13 cellular contexts compared by ENCODE assay signal in the genomic region with DNA sequence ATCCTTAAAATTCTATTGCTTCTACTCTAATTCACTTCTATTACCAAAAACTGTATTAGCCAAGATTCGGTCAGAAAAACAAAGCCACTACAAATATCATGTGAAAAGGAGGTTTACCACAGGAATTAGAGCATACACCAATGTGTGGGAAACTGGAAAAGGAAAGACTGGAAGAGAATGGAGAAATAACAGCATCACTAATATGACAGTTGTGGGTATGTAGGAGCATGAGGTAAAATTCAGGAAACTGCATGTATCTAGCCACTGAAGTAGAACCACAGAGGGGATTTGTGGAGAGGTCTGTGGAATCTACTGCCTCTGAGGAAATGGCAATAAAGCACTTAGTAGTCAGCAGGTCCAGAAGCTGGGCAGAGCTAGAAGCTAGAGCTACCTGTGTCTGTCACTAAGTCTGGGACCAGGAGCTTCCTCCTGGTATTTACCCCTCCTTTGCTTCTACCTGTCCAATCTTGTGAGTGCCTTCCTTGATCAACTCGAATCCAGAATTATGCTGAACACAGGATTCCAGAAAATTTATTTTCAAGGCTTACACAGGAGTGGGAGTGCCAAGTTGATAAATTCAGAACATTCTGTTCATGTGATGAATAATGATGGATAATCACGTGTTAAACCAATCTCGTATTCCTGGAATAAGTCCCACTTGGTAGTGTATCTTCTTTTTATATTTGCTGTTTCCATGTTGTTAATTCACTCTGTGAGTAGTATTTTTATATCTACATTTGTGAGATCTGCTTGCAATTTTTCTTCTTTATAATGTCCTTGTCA.
"Had no signal": no experiment of that assay in that cellular context is flagged by ENCODE, and none has a peak within 500 bp of the region (broad histone marks: within the 10 kb centered on the region; RNA-seq: fewer than 3 reads in every experiment).

No MANE protein-coding gene starts in this region.

- H3K9me3 Mint-ChIP-seq: naive thymus-derived CD8-positive, alpha-beta T cell had no signal

- H3K27me3 ChIP-seq: dorsolateral prefrontal cortex, ovary, right atrium auricular region, sigmoid colon had no signal

- DNase-seq: cortex of kidney; dorsolateral prefrontal cortex; effector CD8-positive, alpha-beta T cell; mucosa of descending colon; naive thymus-derived CD8-positive, alpha-beta T cell; ovary; sigmoid colon; stimulated activated CD4-positive, alpha-beta T cell treated with anti-CD3 and anti-CD28 coated beads, Interleukin-2, amount 100 ng/mL, for 48 hours; stimulated activated naive CD4-positive, alpha-beta T cell treated with Interleukin-2 at 50 U/mL for 16 hours; trophoblast cell had no signal

- H3K4me3 Mint-ChIP-seq: naive thymus-derived CD8-positive, alpha-beta T cell had no signal

- H3K36me3 ChIP-seq: ovary, right atrium auricular region had no signal

- H3K4me2 ChIP-seq: smooth muscle cell had no signal

- H3K4me3 ChIP-seq: dorsolateral prefrontal cortex, mucosa of descending colon, ovary, right atrium auricular region, sigmoid colon, smooth muscle cell had no signal

- H3K9me3 ChIP-seq: mucosa of descending colon, ovary, right atrium auricular region, sigmoid colon had no signal

- H3K27me3 Mint-ChIP-seq: naive thymus-derived CD8-positive, alpha-beta T cell had no signal

- H3K4me1 ChIP-seq: right atrium auricular region, sigmoid colon had no signal

- ATAC-seq: left lobe of liver; mucosa of descending colon; naive thymus-derived CD8-positive, alpha-beta T cell had no signal

- H3K27ac ChIP-seq: dorsolateral prefrontal cortex, ovary, right atrium auricular region, sigmoid colon had no signal
